ENCODE assay signal across 9 cellular contexts in genomic region chr1:39671433-39671792, GRCh38. TPM values are rescaled to one million over a fixed set of nuclear protein-coding genes. Genes with fewer than 3 reads are reported as not detected.
DNase-seq lines count a peak whose midpoint lies in the region; ATAC-seq, FAIRE-seq and TF ChIP-seq lines count a peak whose summit lies in the region.
"Had no signal": no experiment of that assay in that cellular context is flagged by ENCODE, and none has a peak within 500 bp of the region (broad histone marks: within the 10 kb centered on the region; RNA-seq: fewer than 3 reads in every experiment).

No MANE protein-coding gene starts in this region.

- peak overlapping the region; percentile 55 for H2AFZ ChIP-seq in GM12878 (ENCODE audit: control insufficient read depth, low read depth, low read length)

- ATAC-seq in GM12878, result no peak
- no peak for ATAC-seq in HG02840 (IDR thresholded peaks at IDR 0.05; ENCODE audit: low FRiP score, unreplicated experiment)
- ATAC-seq in GM21619 (IDR thresholded peaks at IDR 0.05; ENCODE audit: unreplicated experiment), result no peak

- no peaks in the 10 kb centered on the region for H4K20me1 ChIP-seq in GM12878 (ENCODE audit: control insufficient read depth, insufficient read depth)

- H3K36me3 ChIP-seq in GM12878 (ENCODE audit: control insufficient read depth in 2 of 2, insufficient read depth in 2 of 2, low read length in 1 of 2), result no peaks in the 10 kb centered on the region
- H3K36me3 ChIP-seq in kidney epithelial cell (ENCODE audit: control insufficient read depth, insufficient read depth, low read length), result no peaks in the 10 kb centered on the region
- H3K36me3 ChIP-seq in testis (ENCODE audit: low read depth, missing control alignments), result no peaks in the 10 kb centered on the region

- SMC1A ChIA-PET in GM12878 (lab: Charles Lee; ENCODE audit: uncharacterized antibody, unreplicated experiment), result interaction anchor here (1.6 to 2.2 kb wide), 3 partner anchors 10 to 62 kb away, joined by 5 to 9 read pairs (median 6); no protein-coding TSS in a partner anchor

- no TSS peak for BruUV-seq in GM12878 (replicated peaks; lab: Mats Ljungman, UMichigan)

- intact Hi-C loops in GM12878 (cut with micrococcal nuclease; ENCODE audit: unreplicated experiment) (no loop called here), testis (cut with DNase I; ENCODE audit: low total_unique reads) (no loop called here)

- FAIRE-seq in GM12878 (lab: Jason Lieb, UNC), result no peak

- H3K4me2 ChIP-seq in GM12878 (ENCODE audit: control insufficient read depth, insufficient read depth), result peak overlapping the region; percentile 95

- H3K9me3 ChIP-seq in GM12878 (replicated peaks; ENCODE audit: control insufficient read depth, insufficient read depth, low read length) (no peaks in the 10 kb centered on the region; the same call in 2 of the 3 replicates), testis (no peaks in the 10 kb centered on the region)

- TF ChIP-seq RAD21 in GM12878 (IDR thresholded peaks at IDR 0.05; ENCODE audit: insufficient read depth, low read depth, low read length), result no peak

- CTCF ChIA-PET in GM12878 (lab: Yijun Ruan, JAX), result interaction anchor here (0.6 to 14.2 kb wide), 11 partner anchors 9 to 128 kb away, joined by 3 to 244 read pairs (median 10); no protein-coding TSS in a partner anchor

- no peaks in the 10 kb centered on the region for H3K79me2 ChIP-seq in GM12878 (ENCODE audit: control insufficient read depth, insufficient read depth, low read length)

- DNase-seq in NCI-H2107 (lab: John Stamatoyannopoulos, UW) (peak; percentile 94), NCI-H2107 treated with DMSO at 0.1 percent for 48 hours (lab: John Stamatoyannopoulos, UW; ENCODE audit: unreplicated experiment) (no peak), GM12878 (ENCODE audit: low read depth, low spot score) (no peak), kidney epithelial cell (ENCODE audit: low read depth) (no peak), testis (peak; percentile 60), NCI-H146 treated with DMSO at 0.1 percent for 48 hours (lab: John Stamatoyannopoulos, UW; ENCODE audit: unreplicated experiment) (no peak)

- in situ Hi-C loops in GM12878 (cut with MboI), result no loop called here

- H3K4me3 ChIP-seq in GM12878 (peak overlapping the region; percentile 64), kidney epithelial cell (ENCODE audit: low read depth, low read length) (peak overlapping the region; percentile 18), testis (peak overlapping the region; percentile 49 to 60)

- TF ChIP-seq EP300 in GM12878 (IDR thresholded peaks at IDR 0.05; ENCODE audit: borderline replicate concordance in 1 of 2, control insufficient read depth in 1 of 2, low read depth in 2 of 2, low read length in 2 of 2), result no peak

- TF ChIP-seq CTCF in GM12878 (IDR thresholded peaks at IDR 0.05 in 2 of 3, conservative IDR thresholded peaks at IDR 0.05 in 1 of 3; ENCODE audit: control insufficient read depth in 2 of 3, extremely low read depth in 1 of 3, insufficient read depth in 1 of 3, low read depth in 3 of 3, low read length in 3 of 3) (no peak), kidney epithelial cell (IDR thresholded peaks at IDR 0.05; ENCODE audit: insufficient read depth, low read length, poor library complexity, severe bottlenecking) (no peak), testis (IDR thresholded peaks at IDR 0.05) (no peak)

- H3K27ac ChIP-seq in GM12878 (ENCODE audit: control insufficient read depth, insufficient read depth) (no peak overlapping the region), testis (no peak overlapping the region)

- POLR2A ChIA-PET in GM12878 (lab: Charles Lee), result interaction anchor here (0.6 kb wide), 1 partner anchor 330 kb away, joined by 3 read pairs; no protein-coding TSS in a partner anchor

- no peak overlapping the region; the same call in 1 of the 2 replicates for H3K9ac ChIP-seq in GM12878 (ENCODE audit: control insufficient read depth, insufficient read depth, low read length)

- H3K4me1 ChIP-seq in GM12878 (ENCODE audit: control insufficient read depth, insufficient read depth, low read length) (peaks cover 25% of the 10 kb centered on the region), testis (peaks cover 4% of the 10 kb centered on the region)

- RAD21 ChIA-PET in GM12878 (lab: Charles Lee; ENCODE audit: unreplicated experiment), result interaction anchor here (1.1 to 3.0 kb wide), 3 partner anchors 13 to 127 kb away, joined by 3 to 10 read pairs (median 5); no protein-coding TSS in a partner anchor

- no peak for TF ChIP-seq POLR2A in GM12878 (IDR thresholded peaks at IDR 0.05; ENCODE audit: low read depth, low read length)
- TF ChIP-seq POLR2A in testis (IDR thresholded peaks at IDR 0.05), result no peak

- H3K27me3 ChIP-seq in GM12878 (replicated peaks in 1 of 2; ENCODE audit: control insufficient read depth in 2 of 2, insufficient read depth in 2 of 2, low read length in 1 of 2), result peaks cover 0 to 5% of the 10 kb centered on the region in 2 experiments; a peak in 2 of 4 replicates
- H3K27me3 ChIP-seq in kidney epithelial cell (ENCODE audit: control insufficient read depth, insufficient read depth, low read length), result peaks cover 55% of the 10 kb centered on the region
- H3K27me3 ChIP-seq in testis, result no peaks in the 10 kb centered on the region

- WGBS in GM12878 (ENCODE audit: insufficient coverage, insufficient replicate concordance, low lambda C conversion rate, missing lambda C conversion rate), result 8% methylated on average over 26 of the region's 26 CpGs
- WGBS in testis, 2 donors, result 0 to 7% methylated on average over 8 to 22 of the region's 26 CpGs

TF ChIP-seq in GM12878, 131 proteins besides CTCF, POLR2A, EP300 and RAD21 (continues in another document):
- TF ChIP-seq MEF2B (IDR thresholded peaks at IDR 0.05; ENCODE audit: partially characterized antibody, poor library complexity, severe bottlenecking) (no peak), POU2F2 (IDR thresholded peaks at IDR 0.05; ENCODE audit: borderline replicate concordance, low read depth, low read length) (no peak)

RNA-seq across cellular contexts. Expression of gene NT5C1A, which starts 0.5 kb away (rescaled TPM):
- not detected in 2 replicates for total RNA-seq in GM12878 (2013; cell fraction: nucleolus; rRNA removed)
- total RNA-seq in GM12878 (2014; rRNA removed) (0.17 and 0.49 TPM in 2 replicates), GM12878 (2014; rRNA removed; fragmentation: Illumina TruSeq; extraction: Trizol) (0.18 and 0.22 TPM in 2 replicates), GM12878 (2021) (0.61 and 0.77 TPM in 2 replicates), kidney epithelial cell (not detected in 2 replicates), testis (1 to 10 TPM; 2.1 to 3.2 TPM)
- polyA plus RNA-seq in GM12878 (2011; ENCODE audit: low read depth), result not detected
- polyA plus RNA-seq in GM12878 (2011; rRNA removed) (0.23 and 0.73 TPM in 2 replicates), GM12878 (2014; fragmentation: Illumina TruSeq; extraction: Trizol) (0.24 and 0.29 TPM in 2 replicates), GM12878 (2014; fragmentation: Nextera tagmentation; extraction: Ambion mirVana) (under 1 TPM; 0.05 to 0.13 TPM), GM12878 (2014; rRNA removed) (0.28 and 0.46 TPM in 2 replicates), GM12878 (2016; fragmentation: Nextera tagmentation; extraction: Ambion mirVana) (under 1 TPM in 1 of 2 experiments, not detected in 1; 0.15 TPM), testis (ENCODE audit: insufficient read depth, low read depth, low replicate concordance) (1.0 TPM)
- 0.82 and 1.0 TPM in 2 replicates for polyA plus RNA-seq in GM12878 (2011; cell fraction: cytosol; rRNA removed)
- polyA plus RNA-seq in GM12878 (2011; cell fraction: nucleus; rRNA removed), result 1.4 and 1.8 TPM in 2 replicates
- polyA plus RNA-seq in GM12878 (2012), result 0.24 TPM in 1 of 2 replicates, not detected in the other
- polyA minus RNA-seq in GM12878 (2011; rRNA and poly(A)+ RNA removed), result 1.4 and 3.0 TPM in 2 replicates
- polyA minus RNA-seq in GM12878 (2011; cell fraction: cytosol; rRNA and poly(A)+ RNA removed), result not detected in 2 replicates
- 0.85 and 2.1 TPM in 2 replicates for polyA minus RNA-seq in GM12878 (2011; cell fraction: nucleus; rRNA and poly(A)+ RNA removed)
- total RNA-seq: HT1080 had no signal

RNA-seq across cellular contexts. Expression of gene HPCAL4, which starts 19.8 kb away (rescaled TPM):
- total RNA-seq in GM12878 (2013; cell fraction: nucleolus; rRNA removed), result not detected in 2 replicates
- 0.06 TPM in 1 of 2 replicates, not detected in the other for total RNA-seq in GM12878 (2014; rRNA removed)
- 0.05 TPM in 1 of 2 replicates, not detected in the other for total RNA-seq in GM12878 (2014; rRNA removed; fragmentation: Illumina TruSeq; extraction: Trizol)
- 0.05 and 0.16 TPM in 2 replicates for total RNA-seq in GM12878 (2021)
- polyA plus RNA-seq in GM12878 (2011; ENCODE audit: low read depth), result not detected
- 0.07 and 0.18 TPM in 2 replicates for polyA plus RNA-seq in GM12878 (2011; rRNA removed)
- 0.08 and 0.16 TPM in 2 replicates for polyA plus RNA-seq in GM12878 (2011; cell fraction: cytosol; rRNA removed)
- polyA plus RNA-seq in GM12878 (2011; cell fraction: nucleus; rRNA removed), result 0.10 and 0.22 TPM in 2 replicates
- 0.06 and 0.07 TPM in 2 replicates for polyA plus RNA-seq in GM12878 (2012)
- 0.06 and 0.13 TPM in 2 replicates for polyA plus RNA-seq in GM12878 (2014; fragmentation: Illumina TruSeq; extraction: Trizol)
- not detected for polyA plus RNA-seq in GM12878 (2014; fragmentation: Nextera tagmentation; extraction: Ambion mirVana)
- 0.08 TPM in 1 of 2 replicates, not detected in the other for polyA plus RNA-seq in GM12878 (2014; rRNA removed)
- polyA plus RNA-seq in GM12878 (2016; fragmentation: Nextera tagmentation; extraction: Ambion mirVana), result not detected
- polyA minus RNA-seq in GM12878 (2011; rRNA and poly(A)+ RNA removed), result 0.05 and 0.29 TPM in 2 replicates
- polyA minus RNA-seq in GM12878 (2011; cell fraction: cytosol; rRNA and poly(A)+ RNA removed), result not detected in 2 replicates
- 0.12 TPM in 1 of 2 replicates, not detected in the other for polyA minus RNA-seq in GM12878 (2011; cell fraction: nucleus; rRNA and poly(A)+ RNA removed)
- total RNA-seq in kidney epithelial cell, result 0.27 and 0.84 TPM in 2 replicates
- total RNA-seq in testis, result 10 to 100 TPM in 1 of 2 donors, 1 to 10 TPM in 1; 6.9 to 24.5 TPM
- polyA plus RNA-seq in testis (ENCODE audit: insufficient read depth, low read depth, low replicate concordance), result 17.3 TPM
- total RNA-seq: HT1080 had no signal

RNA-seq across cellular contexts. Expression of gene HEYL, which starts 32.0 kb away (rescaled TPM):
- total RNA-seq in GM12878 (2013; cell fraction: nucleolus; rRNA removed), result not detected in 2 replicates
- total RNA-seq in GM12878 (2014; rRNA removed) (under 0.01 TPM in 1 of 2 replicates, not detected in the other), GM12878 (2014; rRNA removed; fragmentation: Illumina TruSeq; extraction: Trizol) (not detected in 2 replicates), GM12878 (2021) (0.08 TPM in 1 of 2 replicates, not detected in the other), kidney epithelial cell (3.4 and 4.8 TPM in 2 replicates), testis (10 to 100 TPM; 52.8 to 55.5 TPM)
- polyA plus RNA-seq in GM12878 (2011; ENCODE audit: low read depth), result not detected
- polyA plus RNA-seq in GM12878 (2011; rRNA removed) (not detected in 2 replicates), GM12878 (2014; fragmentation: Illumina TruSeq; extraction: Trizol) (0.04 TPM in 1 of 2 replicates, not detected in the other), GM12878 (2014; fragmentation: Nextera tagmentation; extraction: Ambion mirVana) (not detected), GM12878 (2014; rRNA removed) (not detected in 2 replicates), GM12878 (2016; fragmentation: Nextera tagmentation; extraction: Ambion mirVana) (not detected), testis (ENCODE audit: insufficient read depth, low read depth, low replicate concordance) (44.7 TPM)
- polyA plus RNA-seq in GM12878 (2011; cell fraction: cytosol; rRNA removed), result not detected in 2 replicates
- polyA plus RNA-seq in GM12878 (2011; cell fraction: nucleus; rRNA removed), result 0.06 TPM in 1 of 2 replicates, not detected in the other
- 0.09 and 0.13 TPM in 2 replicates for polyA plus RNA-seq in GM12878 (2012)
- not detected in 2 replicates for polyA minus RNA-seq in GM12878 (2011; rRNA and poly(A)+ RNA removed)
- not detected in 2 replicates for polyA minus RNA-seq in GM12878 (2011; cell fraction: cytosol; rRNA and poly(A)+ RNA removed)
- not detected in 2 replicates for polyA minus RNA-seq in GM12878 (2011; cell fraction: nucleus; rRNA and poly(A)+ RNA removed)
- total RNA-seq: HT1080 had no signal

Comparison
In these comparisons a context has a peak if more than half of its experiments do, and no peak if none do; other contexts are left out.
1. DNase-seq: peak in NCI-H2107 (single experiment) and testis (single experiment); none in NCI-H2107 treated with DMSO at 0.1 percent for 48 hours (single experiment), GM12878 (single experiment), kidney epithelial cell (single experiment) and NCI-H146 treated with DMSO at 0.1 percent for 48 hours (single experiment).
2. Peak in every context shown above with its lines, with median percentiles within 50 percentile points of each other: H3K4me3 ChIP-seq.